Comparison of ENCODE assay signal across 1 cellular context in the genomic region with DNA sequence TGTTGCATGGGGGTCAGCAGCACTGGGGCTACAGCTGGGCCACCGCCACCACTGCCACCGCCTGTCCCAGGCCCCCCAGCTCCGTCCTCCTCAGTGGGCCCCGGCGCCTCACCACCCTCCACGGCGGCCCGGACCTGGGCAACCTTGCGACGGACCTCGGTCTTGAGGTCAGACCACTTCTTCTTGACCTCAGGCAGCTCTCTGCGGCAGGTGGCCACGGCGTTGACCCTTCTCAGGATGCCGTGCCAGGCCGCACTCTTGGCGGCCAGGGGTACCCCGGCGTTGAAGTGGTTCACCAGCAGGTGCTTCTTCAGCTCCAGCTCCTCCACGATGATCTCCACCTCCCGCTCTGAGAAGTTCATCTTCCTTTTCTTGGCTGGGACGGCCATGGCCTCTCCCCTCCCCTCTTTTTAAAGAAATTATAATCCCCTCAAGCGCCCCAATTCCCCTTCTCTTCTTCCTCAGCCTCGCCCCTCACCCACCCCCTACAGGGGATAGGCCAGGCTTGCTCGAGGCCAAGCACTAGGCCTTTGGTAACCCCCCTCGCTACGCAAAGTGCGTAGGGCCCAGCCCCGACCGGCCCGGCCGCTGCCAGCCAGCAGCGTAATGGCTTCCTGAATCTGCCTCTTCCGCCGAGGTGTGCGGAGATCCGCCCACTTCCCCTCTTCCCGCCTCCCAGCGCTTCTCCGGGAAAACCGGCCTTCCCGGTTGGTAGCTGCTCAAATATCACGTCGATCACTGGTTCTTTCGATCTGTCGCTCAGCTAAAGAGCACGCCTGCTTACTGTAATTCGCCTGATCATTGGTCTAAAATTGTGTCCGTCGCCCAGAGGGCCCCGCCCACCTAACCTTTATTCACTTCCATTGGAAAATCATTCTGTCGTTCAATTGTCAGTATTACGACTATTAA.
TF ChIP-seq lines count a peak whose summit lies in the region.

A gene with protein sequence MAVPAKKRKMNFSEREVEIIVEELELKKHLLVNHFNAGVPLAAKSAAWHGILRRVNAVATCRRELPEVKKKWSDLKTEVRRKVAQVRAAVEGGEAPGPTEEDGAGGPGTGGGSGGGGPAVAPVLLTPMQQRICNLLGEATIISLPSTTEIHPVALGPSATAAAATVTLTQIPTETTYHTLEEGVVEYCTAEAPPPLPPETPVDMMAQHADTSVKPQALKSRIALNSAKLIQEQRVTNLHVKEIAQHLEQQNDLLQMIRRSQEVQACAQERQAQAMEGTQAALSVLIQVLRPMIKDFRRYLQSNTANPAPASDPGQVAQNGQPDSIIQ (minus strand): TSS at position 608 of the 909 bp plus-strand sequence. CDS start 219 bp downstream, at position 389.

TF ChIP-seq in HepG2, 621 proteins besides CTCF, POLR2A, EP300 and RAD21 (continued from another document):
- TF ChIP-seq, protein P1, sequence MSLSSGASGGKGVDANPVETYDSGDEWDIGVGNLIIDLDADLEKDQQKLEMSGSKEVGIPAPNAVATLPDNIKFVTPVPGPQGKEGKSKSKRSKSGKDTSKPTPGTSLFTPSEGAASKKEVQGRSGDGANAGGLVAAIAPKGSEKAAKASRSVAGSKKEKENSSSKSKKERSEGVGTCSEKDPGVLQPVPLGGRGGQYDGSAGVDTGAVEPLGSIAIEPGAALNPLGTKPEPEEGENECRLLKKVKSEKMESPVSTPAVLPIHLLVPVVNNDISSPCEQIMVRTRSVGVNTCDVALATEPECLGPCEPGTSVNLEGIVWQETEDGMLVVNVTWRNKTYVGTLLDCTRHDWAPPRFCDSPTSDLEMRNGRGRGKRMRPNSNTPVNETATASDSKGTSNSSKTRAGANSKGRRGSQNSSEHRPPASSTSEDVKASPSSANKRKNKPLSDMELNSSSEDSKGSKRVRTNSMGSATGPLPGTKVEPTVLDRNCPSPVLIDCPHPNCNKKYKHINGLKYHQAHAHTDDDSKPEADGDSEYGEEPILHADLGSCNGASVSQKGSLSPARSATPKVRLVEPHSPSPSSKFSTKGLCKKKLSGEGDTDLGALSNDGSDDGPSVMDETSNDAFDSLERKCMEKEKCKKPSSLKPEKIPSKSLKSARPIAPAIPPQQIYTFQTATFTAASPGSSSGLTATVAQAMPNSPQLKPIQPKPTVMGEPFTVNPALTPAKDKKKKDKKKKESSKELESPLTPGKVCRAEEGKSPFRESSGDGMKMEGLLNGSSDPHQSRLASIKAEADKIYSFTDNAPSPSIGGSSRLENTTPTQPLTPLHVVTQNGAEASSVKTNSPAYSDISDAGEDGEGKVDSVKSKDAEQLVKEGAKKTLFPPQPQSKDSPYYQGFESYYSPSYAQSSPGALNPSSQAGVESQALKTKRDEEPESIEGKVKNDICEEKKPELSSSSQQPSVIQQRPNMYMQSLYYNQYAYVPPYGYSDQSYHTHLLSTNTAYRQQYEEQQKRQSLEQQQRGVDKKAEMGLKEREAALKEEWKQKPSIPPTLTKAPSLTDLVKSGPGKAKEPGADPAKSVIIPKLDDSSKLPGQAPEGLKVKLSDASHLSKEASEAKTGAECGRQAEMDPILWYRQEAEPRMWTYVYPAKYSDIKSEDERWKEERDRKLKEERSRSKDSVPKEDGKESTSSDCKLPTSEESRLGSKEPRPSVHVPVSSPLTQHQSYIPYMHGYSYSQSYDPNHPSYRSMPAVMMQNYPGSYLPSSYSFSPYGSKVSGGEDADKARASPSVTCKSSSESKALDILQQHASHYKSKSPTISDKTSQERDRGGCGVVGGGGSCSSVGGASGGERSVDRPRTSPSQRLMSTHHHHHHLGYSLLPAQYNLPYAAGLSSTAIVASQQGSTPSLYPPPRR (CRISPR knock-in tag; IDR thresholded peaks at IDR 0.05; ENCODE audit: borderline replicate concordance), result peak; percentile 41; the same call in 1 of the 2 replicates
- no peak for TF ChIP-seq ZNF703 (CRISPR knock-in tag; IDR thresholded peaks at IDR 0.05; ENCODE audit: borderline replicate concordance)
- TF ChIP-seq NRL (CRISPR knock-in tag; IDR thresholded peaks at IDR 0.05; ENCODE audit: borderline replicate concordance), result 0 out of 2 replicates have a peak, but pooled peaks have one; percentile 57
- TF ChIP-seq ZNF253 (CRISPR knock-in tag; IDR thresholded peaks at IDR 0.05; ENCODE audit: borderline replicate concordance), result no peak
- peak; percentile 92 for TF ChIP-seq ZFY (CRISPR knock-in tag; IDR thresholded peaks at IDR 0.05)
- TF ChIP-seq CCAR2 (optimal IDR thresholded peaks at IDR 0.05; ENCODE audit: low read depth, low read length), result no peak
- peak; percentile 32; the same call in 1 of the 2 replicates for TF ChIP-seq ZNF788 (CRISPR knock-in tag; IDR thresholded peaks at IDR 0.05; ENCODE audit: borderline replicate concordance)
- 0 out of 2 replicates have a peak, but pooled peaks have one; percentile 28 for TF ChIP-seq ZNF556 (CRISPR knock-in tag; IDR thresholded peaks at IDR 0.05; ENCODE audit: borderline replicate concordance)
- TF ChIP-seq ZNF841 (CRISPR knock-in tag; IDR thresholded peaks at IDR 0.05; ENCODE audit: borderline replicate concordance), result no peak
- no peak for TF ChIP-seq EEA1 (CRISPR knock-in tag; IDR thresholded peaks at IDR 0.05; ENCODE audit: borderline replicate concordance)
- TF ChIP-seq ESRRA (CRISPR knock-in tag; IDR thresholded peaks at IDR 0.05; ENCODE audit: low read depth), result 0 out of 2 replicates have a peak, but pooled peaks have one; percentile 10
- TF ChIP-seq CREB1 (IDR thresholded peaks at IDR 0.05), result peak; percentile 81
- peak; percentile 88 for TF ChIP-seq CREB1 (CRISPR knock-in tag; IDR thresholded peaks at IDR 0.05)
- TF ChIP-seq, protein P2, sequence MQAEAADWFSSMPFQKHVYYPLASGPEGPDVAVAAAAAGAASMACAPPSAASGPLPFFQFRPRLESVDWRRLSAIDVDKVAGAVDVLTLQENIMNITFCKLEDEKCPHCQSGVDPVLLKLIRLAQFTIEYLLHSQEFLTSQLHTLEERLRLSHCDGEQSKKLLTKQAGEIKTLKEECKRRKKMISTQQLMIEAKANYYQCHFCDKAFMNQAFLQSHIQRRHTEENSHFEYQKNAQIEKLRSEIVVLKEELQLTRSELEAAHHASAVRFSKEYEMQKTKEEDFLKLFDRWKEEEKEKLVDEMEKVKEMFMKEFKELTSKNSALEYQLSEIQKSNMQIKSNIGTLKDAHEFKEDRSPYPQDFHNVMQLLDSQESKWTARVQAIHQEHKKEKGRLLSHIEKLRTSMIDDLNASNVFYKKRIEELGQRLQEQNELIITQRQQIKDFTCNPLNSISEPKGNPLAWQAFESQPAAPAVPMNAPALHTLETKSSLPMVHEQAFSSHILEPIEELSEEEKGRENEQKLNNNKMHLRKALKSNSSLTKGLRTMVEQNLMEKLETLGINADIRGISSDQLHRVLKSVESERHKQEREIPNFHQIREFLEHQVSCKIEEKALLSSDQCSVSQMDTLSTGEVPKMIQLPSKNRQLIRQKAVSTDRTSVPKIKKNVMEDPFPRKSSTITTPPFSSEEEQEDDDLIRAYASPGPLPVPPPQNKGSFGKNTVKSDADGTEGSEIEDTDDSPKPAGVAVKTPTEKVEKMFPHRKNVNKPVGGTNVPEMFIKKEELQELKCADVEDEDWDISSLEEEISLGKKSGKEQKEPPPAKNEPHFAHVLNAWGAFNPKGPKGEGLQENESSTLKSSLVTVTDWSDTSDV (CRISPR knock-in tag; IDR thresholded peaks at IDR 0.05), result 0 out of 2 replicates have a peak, but pooled peaks have one; percentile 40
- TF ChIP-seq TEAD2 (CRISPR knock-in tag; IDR thresholded peaks at IDR 0.05), result no peak
- TF ChIP-seq, protein P3, sequence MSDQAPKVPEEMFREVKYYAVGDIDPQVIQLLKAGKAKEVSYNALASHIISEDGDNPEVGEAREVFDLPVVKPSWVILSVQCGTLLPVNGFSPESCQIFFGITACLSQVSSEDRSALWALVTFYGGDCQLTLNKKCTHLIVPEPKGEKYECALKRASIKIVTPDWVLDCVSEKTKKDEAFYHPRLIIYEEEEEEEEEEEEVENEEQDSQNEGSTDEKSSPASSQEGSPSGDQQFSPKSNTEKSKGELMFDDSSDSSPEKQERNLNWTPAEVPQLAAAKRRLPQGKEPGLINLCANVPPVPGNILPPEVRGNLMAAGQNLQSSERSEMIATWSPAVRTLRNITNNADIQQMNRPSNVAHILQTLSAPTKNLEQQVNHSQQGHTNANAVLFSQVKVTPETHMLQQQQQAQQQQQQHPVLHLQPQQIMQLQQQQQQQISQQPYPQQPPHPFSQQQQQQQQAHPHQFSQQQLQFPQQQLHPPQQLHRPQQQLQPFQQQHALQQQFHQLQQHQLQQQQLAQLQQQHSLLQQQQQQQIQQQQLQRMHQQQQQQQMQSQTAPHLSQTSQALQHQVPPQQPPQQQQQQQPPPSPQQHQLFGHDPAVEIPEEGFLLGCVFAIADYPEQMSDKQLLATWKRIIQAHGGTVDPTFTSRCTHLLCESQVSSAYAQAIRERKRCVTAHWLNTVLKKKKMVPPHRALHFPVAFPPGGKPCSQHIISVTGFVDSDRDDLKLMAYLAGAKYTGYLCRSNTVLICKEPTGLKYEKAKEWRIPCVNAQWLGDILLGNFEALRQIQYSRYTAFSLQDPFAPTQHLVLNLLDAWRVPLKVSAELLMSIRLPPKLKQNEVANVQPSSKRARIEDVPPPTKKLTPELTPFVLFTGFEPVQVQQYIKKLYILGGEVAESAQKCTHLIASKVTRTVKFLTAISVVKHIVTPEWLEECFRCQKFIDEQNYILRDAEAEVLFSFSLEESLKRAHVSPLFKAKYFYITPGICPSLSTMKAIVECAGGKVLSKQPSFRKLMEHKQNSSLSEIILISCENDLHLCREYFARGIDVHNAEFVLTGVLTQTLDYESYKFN (CRISPR knock-in tag; conservative IDR thresholded peaks at IDR 0.05), result peak; percentile 19; the same call in 1 of the 2 replicates
- no peak for TF ChIP-seq MED13 (CRISPR knock-in tag; IDR thresholded peaks at IDR 0.05)
- TF ChIP-seq THAP11 (CRISPR knock-in tag; IDR thresholded peaks at IDR 0.05), result 0 out of 2 replicates have a peak, but pooled peaks have one; percentile 29
- TF ChIP-seq, protein P4, sequence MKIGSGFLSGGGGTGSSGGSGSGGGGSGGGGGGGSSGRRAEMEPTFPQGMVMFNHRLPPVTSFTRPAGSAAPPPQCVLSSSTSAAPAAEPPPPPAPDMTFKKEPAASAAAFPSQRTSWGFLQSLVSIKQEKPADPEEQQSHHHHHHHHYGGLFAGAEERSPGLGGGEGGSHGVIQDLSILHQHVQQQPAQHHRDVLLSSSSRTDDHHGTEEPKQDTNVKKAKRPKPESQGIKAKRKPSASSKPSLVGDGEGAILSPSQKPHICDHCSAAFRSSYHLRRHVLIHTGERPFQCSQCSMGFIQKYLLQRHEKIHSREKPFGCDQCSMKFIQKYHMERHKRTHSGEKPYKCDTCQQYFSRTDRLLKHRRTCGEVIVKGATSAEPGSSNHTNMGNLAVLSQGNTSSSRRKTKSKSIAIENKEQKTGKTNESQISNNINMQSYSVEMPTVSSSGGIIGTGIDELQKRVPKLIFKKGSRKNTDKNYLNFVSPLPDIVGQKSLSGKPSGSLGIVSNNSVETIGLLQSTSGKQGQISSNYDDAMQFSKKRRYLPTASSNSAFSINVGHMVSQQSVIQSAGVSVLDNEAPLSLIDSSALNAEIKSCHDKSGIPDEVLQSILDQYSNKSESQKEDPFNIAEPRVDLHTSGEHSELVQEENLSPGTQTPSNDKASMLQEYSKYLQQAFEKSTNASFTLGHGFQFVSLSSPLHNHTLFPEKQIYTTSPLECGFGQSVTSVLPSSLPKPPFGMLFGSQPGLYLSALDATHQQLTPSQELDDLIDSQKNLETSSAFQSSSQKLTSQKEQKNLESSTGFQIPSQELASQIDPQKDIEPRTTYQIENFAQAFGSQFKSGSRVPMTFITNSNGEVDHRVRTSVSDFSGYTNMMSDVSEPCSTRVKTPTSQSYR (CRISPR knock-in tag; IDR thresholded peaks at IDR 0.05; ENCODE audit: borderline replicate concordance), result peak; percentile 82
- TF ChIP-seq GABPB1 (CRISPR knock-in tag; IDR thresholded peaks at IDR 0.05), result peak; percentile 79
- TF ChIP-seq, protein P5, sequence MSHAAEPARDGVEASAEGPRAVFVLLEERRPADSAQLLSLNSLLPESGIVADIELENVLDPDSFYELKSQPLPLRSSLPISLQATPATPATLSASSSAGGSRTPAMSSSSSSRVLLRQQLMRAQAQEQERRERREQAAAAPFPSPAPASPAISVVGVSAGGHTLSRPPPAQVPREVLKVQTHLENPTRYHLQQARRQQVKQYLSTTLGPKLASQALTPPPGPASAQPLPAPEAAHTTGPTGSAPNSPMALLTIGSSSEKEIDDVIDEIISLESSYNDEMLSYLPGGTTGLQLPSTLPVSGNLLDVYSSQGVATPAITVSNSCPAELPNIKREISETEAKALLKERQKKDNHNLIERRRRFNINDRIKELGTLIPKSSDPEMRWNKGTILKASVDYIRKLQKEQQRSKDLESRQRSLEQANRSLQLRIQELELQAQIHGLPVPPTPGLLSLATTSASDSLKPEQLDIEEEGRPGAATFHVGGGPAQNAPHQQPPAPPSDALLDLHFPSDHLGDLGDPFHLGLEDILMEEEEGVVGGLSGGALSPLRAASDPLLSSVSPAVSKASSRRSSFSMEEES (CRISPR knock-in tag; IDR thresholded peaks at IDR 0.05), result 0 out of 2 replicates have a peak, but pooled peaks have one; percentile 1
- no peak for TF ChIP-seq MZF1 (CRISPR knock-in tag; IDR thresholded peaks at IDR 0.05; ENCODE audit: borderline replicate concordance)
- peak; percentile 44; the same call in 1 of the 2 replicates for TF ChIP-seq SALL1 (CRISPR knock-in tag; IDR thresholded peaks at IDR 0.05)
- 0 out of 2 replicates have a peak, but pooled peaks have one; percentile 24 for TF ChIP-seq ARNT2 (CRISPR knock-in tag; IDR thresholded peaks at IDR 0.05; ENCODE audit: low read depth)
- no peak for TF ChIP-seq ZFP37 (CRISPR knock-in tag; IDR thresholded peaks at IDR 0.05; ENCODE audit: borderline replicate concordance)
- peak; percentile 86 for TF ChIP-seq ATF1 (CRISPR knock-in tag; IDR thresholded peaks at IDR 0.05)
- no peak for TF ChIP-seq SMARCE1 (IDR thresholded peaks at IDR 0.05; ENCODE audit: borderline replicate concordance)
- TF ChIP-seq, protein P6, sequence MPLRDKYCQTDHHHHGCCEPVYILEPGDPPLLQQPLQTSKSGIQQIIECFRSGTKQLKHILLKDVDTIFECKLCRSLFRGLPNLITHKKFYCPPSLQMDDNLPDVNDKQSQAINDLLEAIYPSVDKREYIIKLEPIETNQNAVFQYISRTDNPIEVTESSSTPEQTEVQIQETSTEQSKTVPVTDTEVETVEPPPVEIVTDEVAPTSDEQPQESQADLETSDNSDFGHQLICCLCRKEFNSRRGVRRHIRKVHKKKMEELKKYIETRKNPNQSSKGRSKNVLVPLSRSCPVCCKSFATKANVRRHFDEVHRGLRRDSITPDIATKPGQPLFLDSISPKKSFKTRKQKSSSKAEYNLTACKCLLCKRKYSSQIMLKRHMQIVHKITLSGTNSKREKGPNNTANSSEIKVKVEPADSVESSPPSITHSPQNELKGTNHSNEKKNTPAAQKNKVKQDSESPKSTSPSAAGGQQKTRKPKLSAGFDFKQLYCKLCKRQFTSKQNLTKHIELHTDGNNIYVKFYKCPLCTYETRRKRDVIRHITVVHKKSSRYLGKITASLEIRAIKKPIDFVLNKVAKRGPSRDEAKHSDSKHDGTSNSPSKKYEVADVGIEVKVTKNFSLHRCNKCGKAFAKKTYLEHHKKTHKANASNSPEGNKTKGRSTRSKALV (CRISPR knock-in tag; IDR thresholded peaks at IDR 0.05), result 0 out of 2 replicates have a peak, but pooled peaks have one; percentile 26
- TF ChIP-seq SNRNP70 (IDR thresholded peaks at IDR 0.05; ENCODE audit: low read depth, low read length), result peak; percentile 96
- TF ChIP-seq ZNF501 (CRISPR knock-in tag; IDR thresholded peaks at IDR 0.05), result peak; percentile 58; the same call in 1 of the 2 replicates
- no peak for TF ChIP-seq NCOA1 (CRISPR knock-in tag; IDR thresholded peaks at IDR 0.05)
- TF ChIP-seq FOXC1 (CRISPR knock-in tag; IDR thresholded peaks at IDR 0.05; ENCODE audit: borderline replicate concordance), result peak; percentile 61; the same call in 1 of the 2 replicates
